8 cellular contexts compared by ENCODE assay signal in genomic region chr7:44581426-44581906, GRCh38. TPM values are rescaled to one million over a fixed set of nuclear protein-coding genes. Genes with fewer than 3 reads are reported as not detected.
A peak's percentile ranks its signal among the peaks of the same experiment; 100 is the strongest.
DNase-seq lines count a peak whose midpoint lies in the region; ATAC-seq and TF ChIP-seq lines count a peak whose summit lies in the region.

No MANE protein-coding gene starts in this region.

- ATAC-seq in CD4-positive, CD25-positive, alpha-beta regulatory T cell (ENCODE audit: low read depth in 2 of 2), result peak; percentile 38
- ATAC-seq in GM19351 (IDR thresholded peaks at IDR 0.05; ENCODE audit: unreplicated experiment), result peak; percentile 51
- ATAC-seq in HG03378 (IDR thresholded peaks at IDR 0.05; ENCODE audit: unreplicated experiment), result peak; percentile 22
- peak; percentile 1 for ATAC-seq in WTC11

- H3K18ac ChIP-seq in mesenchymal stem cell (ENCODE audit: low read depth in 1 of 2, low read length in 2 of 2), result peak overlapping the region; percentile 69 to 86

- H3K4me3 Mint-ChIP-seq in CD4-positive, CD25-positive, alpha-beta regulatory T cell, result peak overlapping the region; percentile 93 to 97 (median 94)
- H3K4me3 Mint-ChIP-seq in WTC11, result peak overlapping the region; percentile 92

- TF ChIP-seq CTCF in WTC11 (IDR thresholded peaks at IDR 0.05), result no peak
- TF ChIP-seq CTCF in coronary artery (IDR thresholded peaks at IDR 0.05), result no peak

- H3K23ac ChIP-seq in mesenchymal stem cell (ENCODE audit: low read length in 2 of 2), result peak overlapping the region in 1 of 2 experiments; percentile 14

- H3K9ac ChIP-seq in mesenchymal stem cell (ENCODE audit: low read length), result peak overlapping the region; percentile 92
- H3K9ac ChIP-seq in subcutaneous abdominal adipose tissue (ENCODE audit: low read length in 5 of 5), result peak overlapping the region; percentile 86 to 98 (median 89)

- peaks cover 17% of the 10 kb centered on the region for H3K36me3 Mint-ChIP-seq in CD4-positive, CD25-positive, alpha-beta regulatory T cell
- H3K36me3 Mint-ChIP-seq in WTC11, result peaks cover 25% of the 10 kb centered on the region

- H3K9me3 ChIP-seq in CD4-positive, CD25-positive, alpha-beta regulatory T cell (ENCODE audit: control insufficient read depth in 2 of 2, low read length in 2 of 2), result no peaks in the 10 kb centered on the region
- no peaks in the 10 kb centered on the region for H3K9me3 ChIP-seq in mesenchymal stem cell (ENCODE audit: control insufficient read depth, low read length)
- no peaks in the 10 kb centered on the region for H3K9me3 ChIP-seq in subcutaneous abdominal adipose tissue (ENCODE audit: control insufficient read depth in 5 of 5, low read length in 5 of 5)

- WGBS in mesenchymal stem cell, result 28% methylated on average over 27 of the region's 28 CpGs

- no peak overlapping the region for H2BK15ac ChIP-seq in mesenchymal stem cell (ENCODE audit: low read depth, poor library complexity, severe bottlenecking)

- H3K9me3 Mint-ChIP-seq in CD4-positive, CD25-positive, alpha-beta regulatory T cell, result no peaks in the 10 kb centered on the region
- H3K9me3 Mint-ChIP-seq in WTC11, result no peaks in the 10 kb centered on the region

- peak overlapping the region; percentile 4 to 88 for H3K4ac ChIP-seq in mesenchymal stem cell (ENCODE audit: low read depth in 1 of 2, low read length in 2 of 2)

- peaks cover 24% of the 10 kb centered on the region for H3K4me1 ChIP-seq in CD4-positive, CD25-positive, alpha-beta regulatory T cell (ENCODE audit: control insufficient read depth, insufficient read depth, low read length, poor library complexity, severe bottlenecking)
- H3K4me1 ChIP-seq in mesenchymal stem cell (ENCODE audit: control insufficient read depth, insufficient read depth, low read depth, low read length), result peaks cover 11% of the 10 kb centered on the region
- peaks cover 4 to 26% (median 22%) of the 10 kb centered on the region in 5 donors for H3K4me1 ChIP-seq in subcutaneous abdominal adipose tissue (ENCODE audit: control insufficient read depth in 5 of 5, insufficient read depth in 5 of 5, low read length in 5 of 5)

- H2BK12ac ChIP-seq in mesenchymal stem cell (ENCODE audit: low read length in 2 of 2), result no peak overlapping the region

- peak overlapping the region; percentile 98 to 99 (median 99) for H3K27ac Mint-ChIP-seq in CD4-positive, CD25-positive, alpha-beta regulatory T cell
- peak overlapping the region; percentile 60; the same call in 1 of the 2 replicates for H3K27ac Mint-ChIP-seq in WTC11

- H3K27me3 Mint-ChIP-seq in CD4-positive, CD25-positive, alpha-beta regulatory T cell, result peaks cover 6% of the 10 kb centered on the region
- no peaks in the 10 kb centered on the region for H3K27me3 Mint-ChIP-seq in WTC11 (ENCODE audit: low read depth)

- DNase-seq in CD4-positive, CD25-positive, alpha-beta regulatory T cell, result peak; percentile 22 to 82 (median 57)
- DNase-seq in WTC11 (ENCODE audit: low spot score) (no peak), coronary artery (ENCODE audit: low spot score) (no peak), mesenchymal stem cell (no peak), AG08396 (ENCODE audit: low spot score) (no peak)

- CTCF ChIA-PET in WTC11 (lab: Charles Lee), result interaction anchor here (1.7 to 1.8 kb wide), 2 partner anchors 16 to 47 kb away, joined by 7 to 14 read pairs; no protein-coding TSS in a partner anchor

- no peaks in the 10 kb centered on the region for H3K27me3 ChIP-seq in CD4-positive, CD25-positive, alpha-beta regulatory T cell (ENCODE audit: control insufficient read depth, insufficient read depth, low read length)
- H3K27me3 ChIP-seq in mesenchymal stem cell (ENCODE audit: control insufficient read depth in 1 of 2, insufficient read depth in 1 of 2, low read length in 2 of 2), result no peaks in the 10 kb centered on the region
- H3K27me3 ChIP-seq in subcutaneous abdominal adipose tissue (ENCODE audit: control insufficient read depth in 5 of 5, insufficient read depth in 4 of 5, low read length in 5 of 5), result no peaks in the 10 kb centered on the region

- no peak overlapping the region for H2BK5ac ChIP-seq in mesenchymal stem cell (ENCODE audit: low read depth, low read length, poor library complexity, severe bottlenecking)

- peak overlapping the region; percentile 96 for H3K27ac ChIP-seq in CD4-positive, CD25-positive, alpha-beta regulatory T cell (ENCODE audit: insufficient read depth, low read length, poor library complexity, severe bottlenecking)
- H3K27ac ChIP-seq in coronary artery (peak overlapping the region; percentile 85 to 99), mesenchymal stem cell (ENCODE audit: low read length, poor library complexity, severe bottlenecking) (no peak overlapping the region), subcutaneous abdominal adipose tissue (ENCODE audit: low read depth, low read length) (peak overlapping the region; percentile 78)

- H4K91ac ChIP-seq in mesenchymal stem cell (ENCODE audit: low read length), result peak overlapping the region; percentile 87

- H3K14ac ChIP-seq in mesenchymal stem cell (ENCODE audit: low read length in 2 of 2), result peak overlapping the region in 1 of 2 experiments; percentile 91

- H2AK5ac ChIP-seq in mesenchymal stem cell (ENCODE audit: low read length, severe bottlenecking), result peak overlapping the region; percentile 74

- H3K36me3 ChIP-seq in CD4-positive, CD25-positive, alpha-beta regulatory T cell (ENCODE audit: control insufficient read depth, insufficient read depth, low read length), result peaks cover 22% of the 10 kb centered on the region
- peaks cover 21 to 40% of the 10 kb centered on the region in 2 experiments for H3K36me3 ChIP-seq in mesenchymal stem cell (ENCODE audit: control insufficient read depth in 1 of 2, insufficient read depth in 2 of 2, low read depth in 1 of 2, low read length in 2 of 2)
- peaks cover 5 to 26% (median 22%) of the 10 kb centered on the region in 5 donors for H3K36me3 ChIP-seq in subcutaneous abdominal adipose tissue (ENCODE audit: control insufficient read depth in 5 of 5, insufficient read depth in 5 of 5, low read length in 5 of 5)

- H3K4me3 ChIP-seq in CD4-positive, CD25-positive, alpha-beta regulatory T cell (ENCODE audit: low read depth, low read length), result peak overlapping the region; percentile 80
- H3K4me3 ChIP-seq in coronary artery (peak overlapping the region; percentile 76), mesenchymal stem cell (ENCODE audit: insufficient read depth in 1 of 2, low read depth in 1 of 2, low read length in 2 of 2) (peak overlapping the region; percentile 78 to 96), subcutaneous abdominal adipose tissue (ENCODE audit: low read depth in 1 of 5, low read length in 5 of 5) (peak overlapping the region; percentile 81 to 94 (median 85))

- H2AFZ ChIP-seq in mesenchymal stem cell (ENCODE audit: low read depth, low read length), result peak overlapping the region; percentile 71

- peak overlapping the region; percentile 69 for H3K4me2 ChIP-seq in mesenchymal stem cell (ENCODE audit: low read length, poor library complexity, severe bottlenecking)

- H4K8ac ChIP-seq in mesenchymal stem cell (ENCODE audit: low read length), result peak overlapping the region; percentile 93

- peaks cover 4 to 49% (median 26%) of the 10 kb centered on the region in 4 donors for H3K4me1 Mint-ChIP-seq in CD4-positive, CD25-positive, alpha-beta regulatory T cell
- peaks cover 13% of the 10 kb centered on the region for H3K4me1 Mint-ChIP-seq in WTC11

- H3K79me1 ChIP-seq in mesenchymal stem cell (replicated peaks; ENCODE audit: low read length, poor library complexity, severe bottlenecking), result peaks cover 19% of the 10 kb centered on the region

- peak overlapping the region; percentile 6 for H2BK120ac ChIP-seq in mesenchymal stem cell (ENCODE audit: low read depth, low read length)

- POLR2A ChIA-PET in WTC11 (lab: Charles Lee), result interaction anchor here (1.5 to 1.8 kb wide), 2 partner anchors 7 to 267 kb away, joined by 6 to 7 read pairs; partner anchors contain the start of genes DDX56 and H2AZ2

TF ChIP-seq in WTC11, 78 proteins besides CTCF, POLR2A, EP300 and RAD21:
- TF ChIP-seq USF1 (CRISPR knock-in tag; IDR thresholded peaks at IDR 0.05), result peak; percentile 44; the same call in 1 of the 2 replicates
- TF ChIP-seq EMX1 (CRISPR knock-in tag; IDR thresholded peaks at IDR 0.05), result no peak

RNA-seq across cellular contexts. Expression of gene TMED4, which starts 0.6 kb away (rescaled TPM):
- 97.5 TPM for total RNA-seq in CD4-positive, CD25-positive, alpha-beta regulatory T cell
- polyA plus RNA-seq in CD4-positive, CD25-positive, alpha-beta regulatory T cell, result 10 to 100 TPM; 67.6 to 85.4 (median 74.9) TPM
- 58.6 to 61.9 TPM (median 60.9 TPM) in 3 replicates for total RNA-seq in WTC11 (2021)
- polyA plus RNA-seq in mesenchymal stem cell (2013, experiment 1 of 2), result 52.3 TPM
- 54.0 TPM for polyA plus RNA-seq in mesenchymal stem cell (2013, experiment 2 of 2)

RNA-seq across cellular contexts. Expression of gene DDX56, which starts 7.8 kb away (rescaled TPM):
- total RNA-seq in CD4-positive, CD25-positive, alpha-beta regulatory T cell, result 108 TPM
- polyA plus RNA-seq in CD4-positive, CD25-positive, alpha-beta regulatory T cell, result 10 to 100 TPM; 42.3 to 55.1 (median 46.4) TPM
- total RNA-seq in WTC11 (2021), result 69.4 to 83.1 TPM (median 74.5 TPM) in 3 replicates
- 46.0 TPM for polyA plus RNA-seq in mesenchymal stem cell (2013, experiment 1 of 2)
- 44.0 TPM for polyA plus RNA-seq in mesenchymal stem cell (2013, experiment 2 of 2)

RNA-seq across cellular contexts. Expression of gene OGDH, which starts 25.0 kb away (rescaled TPM):
- 157 TPM for total RNA-seq in CD4-positive, CD25-positive, alpha-beta regulatory T cell
- polyA plus RNA-seq in CD4-positive, CD25-positive, alpha-beta regulatory T cell, result 100 to 1,000 TPM in 1 of 4 donors, 10 to 100 TPM in 3; 56.4 to 102 (median 72.8) TPM
- 79.6 to 90.5 TPM (median 89.7 TPM) in 3 replicates for total RNA-seq in WTC11 (2021)
- polyA plus RNA-seq in mesenchymal stem cell (2013, experiment 1 of 2), result 35.1 TPM
- 33.9 TPM for polyA plus RNA-seq in mesenchymal stem cell (2013, experiment 2 of 2)

RNA-seq across cellular contexts. Expression of gene NPC1L1, which starts 40.3 kb away (rescaled TPM):
- 0.10 TPM for total RNA-seq in CD4-positive, CD25-positive, alpha-beta regulatory T cell
- under 1 TPM in 1 of 4 donors, not detected in 3; 0.18 TPM for polyA plus RNA-seq in CD4-positive, CD25-positive, alpha-beta regulatory T cell
- total RNA-seq in WTC11 (2021), result 0.15 to 0.18 TPM (median 0.16 TPM) in 3 replicates
- 0.22 TPM for polyA plus RNA-seq in mesenchymal stem cell (2013, experiment 1 of 2)
- 0.21 TPM for polyA plus RNA-seq in mesenchymal stem cell (2013, experiment 2 of 2)

Comparison
In these comparisons a context has a peak if more than half of its experiments do, and no peak if none do; other contexts are left out.
1. ATAC-seq: peak in every context shown above with its lines; median percentile 51 in GM19351; 38 in CD4-positive, CD25-positive, alpha-beta regulatory T cell; 22 in HG03378; 1 in WTC11.
2. DNase-seq: peak in CD4-positive, CD25-positive, alpha-beta regulatory T cell (3 of 3); none in WTC11 (single experiment), coronary artery (single experiment), mesenchymal stem cell (single experiment) and AG08396 (single experiment).
3. Peak in every context shown above with its lines, with median percentiles within 50 percentile points of each other: H3K4me3 ChIP-seq.